ENCODE assay signal across 1 cellular context in genomic region chr1:151583796-151584195, GRCh38.
TF ChIP-seq lines count a peak whose summit lies in the region.

No MANE protein-coding gene starts in this region.

TF ChIP-seq in HCT116, 20 proteins besides CTCF, POLR2A, EP300 and RAD21 (continued from another document):
- no peak for TF ChIP-seq ZBTB33 (IDR thresholded peaks at IDR 0.05; ENCODE audit: extremely low read depth, insufficient replicate concordance, low read length)
- no peak for TF ChIP-seq JUND (IDR thresholded peaks at IDR 0.05)
- no peak for TF ChIP-seq POLR2AphosphoS5 (IDR thresholded peaks at IDR 0.05; ENCODE audit: low read depth, low read length)
- TF ChIP-seq, protein P1, sequence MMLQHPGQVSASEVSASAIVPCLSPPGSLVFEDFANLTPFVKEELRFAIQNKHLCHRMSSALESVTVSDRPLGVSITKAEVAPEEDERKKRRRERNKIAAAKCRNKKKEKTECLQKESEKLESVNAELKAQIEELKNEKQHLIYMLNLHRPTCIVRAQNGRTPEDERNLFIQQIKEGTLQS (IDR thresholded peaks at IDR 0.05): no peak
- TF ChIP-seq SP1 (IDR thresholded peaks at IDR 0.05; ENCODE audit: low read depth): no peak
- no peak for TF ChIP-seq ELF1 (IDR thresholded peaks at IDR 0.05; ENCODE audit: borderline replicate concordance, low read depth)
- no peak for TF ChIP-seq ZFX (IDR thresholded peaks at IDR 0.05)
